Comparison of ENCODE assay signal across 15 cellular contexts in genomic region chr7:1095621-1096155, GRCh38. TPM values are rescaled to one million over a fixed set of nuclear protein-coding genes. Genes with fewer than 3 reads are reported as not detected.
DNase-seq lines count a peak whose midpoint lies in the region; TF ChIP-seq lines count a peak whose summit lies in the region.
"Had no signal": no experiment of that assay in that cellular context is flagged by ENCODE, and none has a peak within 500 bp of the region (broad histone marks: within the 10 kb centered on the region; RNA-seq: fewer than 3 reads in every experiment).

No MANE protein-coding gene starts in this region.

- peaks cover 2% of the 10 kb centered on the region for H3K9me3 Mint-ChIP-seq in endodermal cell
- H3K9me3 Mint-ChIP-seq in activated T-helper 1 cell treated with anti-CD3 and anti-CD28 coated beads, Interleukin-12 subunit alpha, Interleukin-12 subunit beta, Interleukin-2, Interleukin-4 antibody, amounts not matched to agents 30 ng/mL and 10 ng/mL and 1 ng/mL, durations not matched to agents 14 hours and 24 hours and 36 hours: no peaks in the 10 kb centered on the region

- H3K36me3 ChIP-seq in HUES6 (ENCODE audit: control insufficient read depth, insufficient read depth, low read length) (peaks cover 13% of the 10 kb centered on the region), endodermal cell (ENCODE audit: control insufficient read depth, insufficient read depth, low read length) (peaks cover 10% of the 10 kb centered on the region), muscle layer of colon (ENCODE audit: insufficient read depth, low read length) (peaks cover 6% of the 10 kb centered on the region), skeletal muscle tissue (ENCODE audit: control insufficient read depth in 3 of 3, insufficient read depth in 3 of 3, low read length in 3 of 3) (peaks cover 0 to 10% (median 0%) of the 10 kb centered on the region in 3 donors), colonic mucosa (no peaks in the 10 kb centered on the region)
- H3K36me3 ChIP-seq: ovary had no signal

- H3K4me3 ChIP-seq in HUES6 (ENCODE audit: low read depth, low read length) (no peak overlapping the region), endodermal cell (ENCODE audit: low read length) (no peak overlapping the region), muscle layer of colon (ENCODE audit: low read depth in 1 of 2, low read length in 2 of 2) (peak overlapping the region in 1 of 2 donors; percentile 50), skeletal muscle tissue (ENCODE audit: low read length in 3 of 3) (peak overlapping the region; percentile 5 to 71 (median 69)), colonic mucosa (no peak overlapping the region)
- H3K4me3 ChIP-seq: ovary had no signal

- intact Hi-C loops in activated T-helper 1 cell treated with anti-CD3 and anti-CD28 coated beads, Interleukin-12 subunit alpha, Interleukin-12 subunit beta, Interleukin-2, Interleukin-4 antibody, amounts not matched to agents 30 ng/mL and 10 ng/mL and 1 ng/mL, durations not matched to agents 14 hours and 24 hours and 36 hours (cut with micrococcal nuclease): no loop called here
- intact Hi-C loops in colonic mucosa (cut with DNase I): no loop called here

- H3K27ac ChIP-seq in HUES6 (ENCODE audit: low read depth, low read length): no peak overlapping the region
- H3K27ac ChIP-seq in endodermal cell (ENCODE audit: low read depth, low read length): no peak overlapping the region
- peak overlapping the region; percentile 52 for H3K27ac ChIP-seq in muscle layer of colon (ENCODE audit: low read depth, low read length)
- no peak overlapping the region for H3K27ac ChIP-seq in skeletal muscle tissue (ENCODE audit: low read depth, low read length)
- no peak overlapping the region for H3K27ac ChIP-seq in colonic mucosa
- H3K27ac ChIP-seq: ovary had no signal

- DNase-seq in endodermal cell (no peak), KG1 (lab: John Stamatoyannopoulos, UW) (no peak), DMS153 (lab: John Stamatoyannopoulos, UW) (no peak), colonic mucosa (no peak)
- DNase-seq in activated T-helper 1 cell treated with anti-CD3 and anti-CD28 coated beads, Interleukin-12 subunit alpha, Interleukin-12 subunit beta, Interleukin-2, Interleukin-4 antibody, amounts not matched to agents 30 ng/mL and 10 ng/mL and 1 ng/mL, durations not matched to agents 14 hours and 24 hours and 36 hours (ENCODE audit: low spot score): no peak
- DNase-seq: foreskin melanocyte, midbrain, MM.1S, NCI-H2081, NCI-H82, ovary, T-helper 1 cell had no signal

- no peak overlapping the region for H3K4me3 Mint-ChIP-seq in endodermal cell
- H3K4me3 Mint-ChIP-seq in activated T-helper 1 cell treated with anti-CD3 and anti-CD28 coated beads, Interleukin-12 subunit alpha, Interleukin-12 subunit beta, Interleukin-2, Interleukin-4 antibody, amounts not matched to agents 30 ng/mL and 10 ng/mL and 1 ng/mL, durations not matched to agents 14 hours and 24 hours and 36 hours: no peak overlapping the region

- H3K9ac ChIP-seq in HUES6 (ENCODE audit: low read length): peak overlapping the region; percentile 12
- no peak overlapping the region for H3K9ac ChIP-seq in endodermal cell (ENCODE audit: extremely low read depth, low read length, poor library complexity, severe bottlenecking)
- peak overlapping the region; percentile 3 for H3K9ac ChIP-seq in muscle layer of colon (ENCODE audit: low read length)
- H3K9ac ChIP-seq in skeletal muscle tissue (ENCODE audit: low read depth in 1 of 3, low read length in 3 of 3): peak overlapping the region in 2 of 3 donors; percentile 28 to 74
- H3K9ac ChIP-seq in colonic mucosa (ENCODE audit: low read depth in 2 of 2, low read length in 2 of 2): no peak overlapping the region

- 94 to 95% methylated on average over 21 to 23 of the region's 23 CpGs for WGBS in endodermal cell (ENCODE audit: insufficient coverage in 1 of 2, insufficient read length in 1 of 2), 2 experiments

- H3K27me3 ChIP-seq in HUES6 (ENCODE audit: control insufficient read depth, insufficient read depth, low read length) (no peaks in the 10 kb centered on the region), endodermal cell (ENCODE audit: control insufficient read depth, insufficient read depth, low read length, poor library complexity, severe bottlenecking) (no peaks in the 10 kb centered on the region), muscle layer of colon (ENCODE audit: control insufficient read depth in 1 of 2, insufficient read depth in 2 of 2, low read length in 2 of 2) (no peaks in the 10 kb centered on the region), skeletal muscle tissue (ENCODE audit: control insufficient read depth in 3 of 3, insufficient read depth in 3 of 3, low read length in 3 of 3) (no peaks in the 10 kb centered on the region), colonic mucosa (no peaks in the 10 kb centered on the region)
- H3K27me3 ChIP-seq: ovary had no signal

- H3K4me1 ChIP-seq in HUES6 (ENCODE audit: control insufficient read depth, insufficient read depth, low read length) (no peaks in the 10 kb centered on the region; the same call in 1 of the 2 replicates), endodermal cell (ENCODE audit: control insufficient read depth, insufficient read depth, low read length) (peaks cover 3% of the 10 kb centered on the region), muscle layer of colon (ENCODE audit: insufficient read depth, low read length) (peaks cover 8% of the 10 kb centered on the region), skeletal muscle tissue (ENCODE audit: control insufficient read depth in 3 of 3, insufficient read depth in 3 of 3, low read length in 3 of 3) (peaks cover 8 to 19% (median 14%) of the 10 kb centered on the region in 3 donors), colonic mucosa (no peaks in the 10 kb centered on the region)

- no peak for TF ChIP-seq CTCF in endodermal cell (conservative IDR thresholded peaks at IDR 0.05)
- TF ChIP-seq CTCF in colonic mucosa (IDR thresholded peaks at IDR 0.05): no peak

- H3K27me3 Mint-ChIP-seq in endodermal cell (ENCODE audit: insufficient read depth): no peaks in the 10 kb centered on the region
- H3K27me3 Mint-ChIP-seq in activated T-helper 1 cell treated with anti-CD3 and anti-CD28 coated beads, Interleukin-12 subunit alpha, Interleukin-12 subunit beta, Interleukin-2, Interleukin-4 antibody, amounts not matched to agents 30 ng/mL and 10 ng/mL and 1 ng/mL, durations not matched to agents 14 hours and 24 hours and 36 hours (ENCODE audit: insufficient read depth): no peaks in the 10 kb centered on the region

- H3K4me1 Mint-ChIP-seq in endodermal cell: no peaks in the 10 kb centered on the region
- H3K4me1 Mint-ChIP-seq in activated T-helper 1 cell treated with anti-CD3 and anti-CD28 coated beads, Interleukin-12 subunit alpha, Interleukin-12 subunit beta, Interleukin-2, Interleukin-4 antibody, amounts not matched to agents 30 ng/mL and 10 ng/mL and 1 ng/mL, durations not matched to agents 14 hours and 24 hours and 36 hours (ENCODE audit: low read depth): no peaks in the 10 kb centered on the region

- H3K27ac Mint-ChIP-seq in endodermal cell: peak overlapping the region; percentile 58
- no peak overlapping the region for H3K27ac Mint-ChIP-seq in activated T-helper 1 cell treated with anti-CD3 and anti-CD28 coated beads, Interleukin-12 subunit alpha, Interleukin-12 subunit beta, Interleukin-2, Interleukin-4 antibody, amounts not matched to agents 30 ng/mL and 10 ng/mL and 1 ng/mL, durations not matched to agents 14 hours and 24 hours and 36 hours

- H3K36me3 Mint-ChIP-seq in endodermal cell (ENCODE audit: low read depth): peaks cover 17% of the 10 kb centered on the region
- H3K36me3 Mint-ChIP-seq in activated T-helper 1 cell treated with anti-CD3 and anti-CD28 coated beads, Interleukin-12 subunit alpha, Interleukin-12 subunit beta, Interleukin-2, Interleukin-4 antibody, amounts not matched to agents 30 ng/mL and 10 ng/mL and 1 ng/mL, durations not matched to agents 14 hours and 24 hours and 36 hours (ENCODE audit: low read depth): peaks cover 4% of the 10 kb centered on the region

- H3K9me3 ChIP-seq in HUES6 (ENCODE audit: control insufficient read depth, insufficient read depth, low read depth, low read length): 0 out of 2 replicates have a peak, but pooled peaks cover 2% of the 10 kb centered on the region
- no peaks in the 10 kb centered on the region for H3K9me3 ChIP-seq in endodermal cell (ENCODE audit: control insufficient read depth, low read length)
- no peaks in the 10 kb centered on the region for H3K9me3 ChIP-seq in muscle layer of colon (ENCODE audit: low read length)
- H3K9me3 ChIP-seq in skeletal muscle tissue (ENCODE audit: control insufficient read depth in 3 of 3, low read length in 3 of 3): no peaks in the 10 kb centered on the region
- H3K9me3 ChIP-seq in colonic mucosa: no peaks in the 10 kb centered on the region
- H3K9me3 ChIP-seq: ovary had no signal

RNA-seq across cellular contexts. Expression of gene GPER1, which starts 7.8 kb away (rescaled TPM):
- total RNA-seq in endodermal cell: under 1 TPM; 0.35 to 0.51 TPM
- 1.1 TPM for polyA plus RNA-seq in endodermal cell (2013, experiment 1 of 2)
- 0.91 TPM for polyA plus RNA-seq in endodermal cell (2013, experiment 2 of 2)
- 5.2 TPM for total RNA-seq in skeletal muscle tissue
- not detected in 2 replicates for total RNA-seq in activated T-helper 1 cell treated with anti-CD3 and anti-CD28 coated beads, Interleukin-12 subunit alpha, Interleukin-12 subunit beta, Interleukin-2, Interleukin-4 antibody, amounts not matched to agents 30 ng/mL and 10 ng/mL and 1 ng/mL, durations not matched to agents 14 hours and 24 hours and 36 hours
- 1 to 10 TPM; 5.7 to 8.2 TPM for total RNA-seq in colonic mucosa

RNA-seq across cellular contexts. Expression of gene GPR146, which starts 51.3 kb away (rescaled TPM):
- total RNA-seq in endodermal cell: under 1 TPM; 0.66 to 0.75 TPM
- 1.1 TPM for polyA plus RNA-seq in endodermal cell (2013, experiment 1 of 2)
- 1.7 TPM for polyA plus RNA-seq in endodermal cell (2013, experiment 2 of 2)
- total RNA-seq in skeletal muscle tissue: 5.2 TPM
- 2.2 and 2.8 TPM in 2 replicates for total RNA-seq in activated T-helper 1 cell treated with anti-CD3 and anti-CD28 coated beads, Interleukin-12 subunit alpha, Interleukin-12 subunit beta, Interleukin-2, Interleukin-4 antibody, amounts not matched to agents 30 ng/mL and 10 ng/mL and 1 ng/mL, durations not matched to agents 14 hours and 24 hours and 36 hours
- 1 to 10 TPM; 2.9 to 9.0 TPM for total RNA-seq in colonic mucosa

Comparison
In these comparisons a context has a peak if more than half of its experiments do, and no peak if none do; other contexts are left out.
1. H3K4me3 ChIP-seq: peak in skeletal muscle tissue (3 of 3); none in HUES6 (single experiment), endodermal cell (single experiment) and colonic mucosa (single experiment).
2. H3K9ac ChIP-seq: peak in HUES6 (single experiment), muscle layer of colon (single experiment) and skeletal muscle tissue (2 of 3); none in endodermal cell (single experiment) and colonic mucosa (0 of 2).